In the genomic region with DNA sequence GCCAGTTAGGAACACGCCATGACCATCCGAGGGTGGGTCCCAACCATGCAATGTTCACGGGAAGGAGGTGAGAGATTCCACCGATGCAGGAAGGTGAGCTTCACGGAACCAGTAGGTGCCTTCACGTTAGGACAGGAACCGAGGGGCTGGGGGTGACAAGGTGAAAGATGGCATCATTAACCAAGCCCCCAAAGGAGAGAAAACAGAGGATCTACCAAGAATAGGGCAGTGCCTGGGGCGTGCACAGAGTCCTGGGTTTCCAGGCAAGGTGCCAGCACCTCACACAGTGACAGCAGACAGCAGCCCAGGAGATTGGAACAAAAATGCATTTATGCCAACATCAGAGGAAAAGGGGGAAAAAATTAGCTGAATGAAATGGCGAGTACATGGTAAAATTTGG, we compare ENCODE assay signal across 21 cellular contexts.
DNase-seq lines count a peak whose midpoint lies in the region; ATAC-seq and TF ChIP-seq lines count a peak whose summit lies in the region.
"Had no signal": no experiment of that assay in that cellular context is flagged by ENCODE, and none has a peak within 500 bp of the region (broad histone marks: within the 10 kb centered on the region; RNA-seq: fewer than 3 reads in every experiment).

No MANE protein-coding gene starts in this region.

- POLR2A ChIA-PET in SK-N-SH (lab: Yijun Ruan, JAX), result no interaction called here

- H3K23ac ChIP-seq in neuronal stem cell (ENCODE audit: low read depth, low read length, poor library complexity), result peak overlapping the region; percentile 9

- H2BK5ac ChIP-seq in neuronal stem cell (ENCODE audit: low read length), result no peak overlapping the region

- TF ChIP-seq CTCF in SK-N-SH (IDR thresholded peaks at IDR 0.05), result no peak

- no peak for TF ChIP-seq RAD21 in SK-N-SH (IDR thresholded peaks at IDR 0.05; ENCODE audit: low read length)

- no peak overlapping the region for H3K4ac ChIP-seq in neuronal stem cell (ENCODE audit: low read length)

- CTCF ChIA-PET in SK-N-SH (lab: Yijun Ruan, JAX), result interaction anchor here (1.5 kb wide), 1 partner anchor 285 kb away, joined by 4 read pairs; no protein-coding TSS in a partner anchor

- no peak overlapping the region for H4K91ac ChIP-seq in neuronal stem cell (ENCODE audit: low read depth, low read length, poor library complexity)

- no peak overlapping the region for H3K18ac ChIP-seq in neuronal stem cell (ENCODE audit: low read length)

- H3K27ac ChIP-seq in SK-N-SH (ENCODE audit: low read depth in 2 of 2, low read length in 1 of 2) (peak overlapping the region in 1 of 2 experiments; percentile 8; a peak in 1 of 4 replicates), neuronal stem cell (replicated peaks; ENCODE audit: low read length) (no peak overlapping the region), GM23248 (no peak overlapping the region)
- H3K27ac ChIP-seq: 22Rv1, SJSA1 had no signal

- H2BK12ac ChIP-seq in neuronal stem cell (ENCODE audit: low read length), result no peak overlapping the region

- H3K4me3 ChIP-seq in SK-N-SH (ENCODE audit: low read depth in 2 of 2, low read length in 1 of 2), result no peak overlapping the region
- H3K4me3 ChIP-seq in neuronal stem cell (ENCODE audit: low read length in 2 of 2), result no peak overlapping the region
- H3K4me3 ChIP-seq in GM23248, result no peak overlapping the region
- H3K4me3 ChIP-seq: SJSA1 had no signal

- H3K9me2 ChIP-seq in SK-N-SH (no peaks in the 10 kb centered on the region), GM23248 (ENCODE audit: insufficient read depth) (no peaks in the 10 kb centered on the region)

- in situ Hi-C loops in GM23248 (cut with MboI), result no loop called here

- no peaks in the 10 kb centered on the region for H3K79me2 ChIP-seq in SK-N-SH (ENCODE audit: insufficient read depth)
- H3K79me2 ChIP-seq in GM23248 (ENCODE audit: insufficient read depth), result no peaks in the 10 kb centered on the region

- WGBS in SK-N-SH (ENCODE audit: low lambda C conversion rate), result 8% methylated on average over 9 of the region's 9 CpGs
- WGBS in neuronal stem cell (ENCODE audit: extremely low coverage in 2 of 2, insufficient read length in 2 of 2, insufficient replicate concordance in 1 of 2), 2 donors, result no CpG with 5 or more reads among the region's 9 CpGs
- 44 to 48% methylated on average over 9 of the region's 9 CpGs for WGBS in GM23248 (ENCODE audit: low coverage in 1 of 2, low lambda C conversion rate in 2 of 2, missing lambda C conversion rate in 2 of 2), 2 experiments

- H3F3A ChIP-seq in SK-N-SH (replicated peaks; ENCODE audit: insufficient read depth) (no peaks in the 10 kb centered on the region), GM23248 (ENCODE audit: insufficient read depth) (peaks cover 6% of the 10 kb centered on the region; the same call in 1 of the 2 replicates)

- H2AFZ ChIP-seq in SK-N-SH (ENCODE audit: low read depth) (no peak overlapping the region), neuronal stem cell (ENCODE audit: low read length) (no peak overlapping the region), GM23248 (no peak overlapping the region)

- no peak overlapping the region for H2BK120ac ChIP-seq in neuronal stem cell (ENCODE audit: low read depth, low read length)

- no peak overlapping the region for H2BK15ac ChIP-seq in neuronal stem cell (ENCODE audit: low read length)

- H4K20me1 ChIP-seq in SK-N-SH (ENCODE audit: insufficient read depth) (no peaks in the 10 kb centered on the region), GM23248 (ENCODE audit: insufficient read depth) (no peaks in the 10 kb centered on the region)

- H3K4me2 ChIP-seq in SK-N-SH (no peak overlapping the region), neuronal stem cell (ENCODE audit: insufficient read depth, low read length, poor library complexity, severe bottlenecking) (no peak overlapping the region), GM23248 (ENCODE audit: unreplicated experiment) (no peak overlapping the region)

- no peak overlapping the region for H2AK5ac ChIP-seq in neuronal stem cell (ENCODE audit: low read depth, low read length)

- H3K36me3 ChIP-seq in SK-N-SH (replicated peaks in 1 of 2; ENCODE audit: control insufficient read depth in 1 of 2, insufficient read depth in 2 of 2, low read length in 1 of 2) (no peaks in the 10 kb centered on the region), neuronal stem cell (replicated peaks in 1 of 2; ENCODE audit: control insufficient read depth in 2 of 2, insufficient read depth in 2 of 2, low read length in 2 of 2) (no peaks in the 10 kb centered on the region), GM23248 (ENCODE audit: low read depth) (no peaks in the 10 kb centered on the region)
- H3K36me3 ChIP-seq: SJSA1 had no signal

- H3K14ac ChIP-seq in neuronal stem cell (ENCODE audit: low read length), result no peak overlapping the region

- no peaks in the 10 kb centered on the region for H3K79me1 ChIP-seq in neuronal stem cell (ENCODE audit: low read depth, low read length)

- H3K9ac ChIP-seq in SK-N-SH (no peak overlapping the region), neuronal stem cell (ENCODE audit: low read depth, low read length, poor library complexity) (no peak overlapping the region), GM23248 (no peak overlapping the region)

- H4K8ac ChIP-seq in neuronal stem cell (ENCODE audit: low read depth, low read length), result no peak overlapping the region

- H3K9me3 ChIP-seq in SK-N-SH (no peaks in the 10 kb centered on the region), neuronal stem cell (replicated peaks in 1 of 2; ENCODE audit: control insufficient read depth in 2 of 2, insufficient read depth in 1 of 2, low read depth in 1 of 2, low read length in 2 of 2) (no peaks in the 10 kb centered on the region), GM23248 (ENCODE audit: low read depth) (no peaks in the 10 kb centered on the region)
- H3K9me3 ChIP-seq: SJSA1 had no signal

- peak in 1 of 2 experiments; percentile 38; a peak in 1 of 4 replicates for TF ChIP-seq EP300 in SK-N-SH (IDR thresholded peaks at IDR 0.05; ENCODE audit: borderline replicate concordance in 1 of 2, low read depth in 1 of 2, low read length in 1 of 2)

- peaks cover 0 to 32% of the 10 kb centered on the region in 2 experiments; a peak in 1 of 4 replicates for H3K4me1 ChIP-seq in SK-N-SH (ENCODE audit: control insufficient read depth in 1 of 2, insufficient read depth in 2 of 2, low read depth in 1 of 2, low read length in 1 of 2)
- H3K4me1 ChIP-seq in neuronal stem cell (ENCODE audit: control insufficient read depth in 2 of 2, insufficient read depth in 1 of 2, low read depth in 1 of 2, low read length in 2 of 2), result no peaks in the 10 kb centered on the region
- H3K4me1 ChIP-seq in GM23248 (ENCODE audit: insufficient read depth), result no peaks in the 10 kb centered on the region
- H3K4me1 ChIP-seq: SJSA1 had no signal

- DNase-seq in DMS 273 (lab: John Stamatoyannopoulos, UW; ENCODE audit: unreplicated experiment) (peak; percentile 51), DMS 273 treated with DMSO at 0.1 percent for 48 hours (lab: John Stamatoyannopoulos, UW) (no peak), SK-N-SH (peak; percentile 54), NCI-H2171 (lab: John Stamatoyannopoulos, UW) (peak; percentile 63), neuronal stem cell (ENCODE audit: low spot score) (no peak), mesenteric fat pad (ENCODE audit: low spot score) (no peak), GM23248 (no peak)
- DNase-seq: CD4-positive, CD25-positive, alpha-beta regulatory T cell; DMS79 treated with DMSO at 0.1 percent for 48 hours; Karpas-422; NCI-H1092; NCI-H1436 treated with DMSO at 0.1 percent for 48 hours; NCI-H2029; NCI-H526 treated with DMSO at 0.1 percent for 48 hours; Right ventricle myocardium superior; RPMI8226; T-helper 1 cell had no signal

- no peak for ATAC-seq in SK-N-SH treated with all-trans-retinoic acid at 6 μM for 48 hours
- ATAC-seq: HepG2 had no signal

- H3K27me3 ChIP-seq in SK-N-SH (ENCODE audit: insufficient read depth) (no peaks in the 10 kb centered on the region), neuronal stem cell (ENCODE audit: control insufficient read depth in 3 of 3, insufficient read depth in 3 of 3, low read depth in 1 of 3, low read length in 3 of 3) (peaks cover 0 to 11% (median 2%) of the 10 kb centered on the region in 3 experiments), GM23248 (replicated peaks; ENCODE audit: insufficient read depth) (no peaks in the 10 kb centered on the region)

TF ChIP-seq in SK-N-SH, 30 proteins besides CTCF, POLR2A, EP300 and RAD21:
- peak; percentile 40; the same call in 1 of the 2 replicates for TF ChIP-seq GATA2 (CRISPR knock-in tag; IDR thresholded peaks at IDR 0.05)
- no peak for TF ChIP-seq ELF1 (IDR thresholded peaks at IDR 0.05)
- 0 out of 2 replicates have a peak, but pooled peaks have one; percentile 13 for TF ChIP-seq FOXJ3 (CRISPR knock-in tag; IDR thresholded peaks at IDR 0.05)

TF ChIP-seq in SK-N-SH treated with all-trans-retinoic acid at 6 μM for 48 hours, 23 proteins besides CTCF, POLR2A, EP300 and RAD21:
- TF ChIP-seq ZNF8 (CRISPR knock-in tag; IDR thresholded peaks at IDR 0.05) (no peak), PPARA (CRISPR knock-in tag; IDR thresholded peaks at IDR 0.05; ENCODE audit: borderline replicate concordance) (no peak), SNAI2 (CRISPR knock-in tag; IDR thresholded peaks at IDR 0.05) (no peak)

Comparison
In these comparisons a context has a peak if more than half of its experiments do, and no peak if none do; other contexts are left out.
1. DNase-seq: peak in DMS 273 (single experiment), SK-N-SH (single experiment) and NCI-H2171 (single experiment); none in DMS 273 treated with DMSO at 0.1 percent for 48 hours (single experiment), neuronal stem cell (single experiment), mesenteric fat pad (single experiment) and GM23248 (single experiment).